In genomic region chr3:149502438-149502837, GRCh38 we compare ENCODE assay signal across 1 cellular context.
TF ChIP-seq lines count a peak whose summit lies in the region.

No MANE protein-coding gene starts in this region.

TF ChIP-seq in GM23338, 12 proteins besides CTCF, POLR2A, EP300 and RAD21:
- TF ChIP-seq, protein P1, sequence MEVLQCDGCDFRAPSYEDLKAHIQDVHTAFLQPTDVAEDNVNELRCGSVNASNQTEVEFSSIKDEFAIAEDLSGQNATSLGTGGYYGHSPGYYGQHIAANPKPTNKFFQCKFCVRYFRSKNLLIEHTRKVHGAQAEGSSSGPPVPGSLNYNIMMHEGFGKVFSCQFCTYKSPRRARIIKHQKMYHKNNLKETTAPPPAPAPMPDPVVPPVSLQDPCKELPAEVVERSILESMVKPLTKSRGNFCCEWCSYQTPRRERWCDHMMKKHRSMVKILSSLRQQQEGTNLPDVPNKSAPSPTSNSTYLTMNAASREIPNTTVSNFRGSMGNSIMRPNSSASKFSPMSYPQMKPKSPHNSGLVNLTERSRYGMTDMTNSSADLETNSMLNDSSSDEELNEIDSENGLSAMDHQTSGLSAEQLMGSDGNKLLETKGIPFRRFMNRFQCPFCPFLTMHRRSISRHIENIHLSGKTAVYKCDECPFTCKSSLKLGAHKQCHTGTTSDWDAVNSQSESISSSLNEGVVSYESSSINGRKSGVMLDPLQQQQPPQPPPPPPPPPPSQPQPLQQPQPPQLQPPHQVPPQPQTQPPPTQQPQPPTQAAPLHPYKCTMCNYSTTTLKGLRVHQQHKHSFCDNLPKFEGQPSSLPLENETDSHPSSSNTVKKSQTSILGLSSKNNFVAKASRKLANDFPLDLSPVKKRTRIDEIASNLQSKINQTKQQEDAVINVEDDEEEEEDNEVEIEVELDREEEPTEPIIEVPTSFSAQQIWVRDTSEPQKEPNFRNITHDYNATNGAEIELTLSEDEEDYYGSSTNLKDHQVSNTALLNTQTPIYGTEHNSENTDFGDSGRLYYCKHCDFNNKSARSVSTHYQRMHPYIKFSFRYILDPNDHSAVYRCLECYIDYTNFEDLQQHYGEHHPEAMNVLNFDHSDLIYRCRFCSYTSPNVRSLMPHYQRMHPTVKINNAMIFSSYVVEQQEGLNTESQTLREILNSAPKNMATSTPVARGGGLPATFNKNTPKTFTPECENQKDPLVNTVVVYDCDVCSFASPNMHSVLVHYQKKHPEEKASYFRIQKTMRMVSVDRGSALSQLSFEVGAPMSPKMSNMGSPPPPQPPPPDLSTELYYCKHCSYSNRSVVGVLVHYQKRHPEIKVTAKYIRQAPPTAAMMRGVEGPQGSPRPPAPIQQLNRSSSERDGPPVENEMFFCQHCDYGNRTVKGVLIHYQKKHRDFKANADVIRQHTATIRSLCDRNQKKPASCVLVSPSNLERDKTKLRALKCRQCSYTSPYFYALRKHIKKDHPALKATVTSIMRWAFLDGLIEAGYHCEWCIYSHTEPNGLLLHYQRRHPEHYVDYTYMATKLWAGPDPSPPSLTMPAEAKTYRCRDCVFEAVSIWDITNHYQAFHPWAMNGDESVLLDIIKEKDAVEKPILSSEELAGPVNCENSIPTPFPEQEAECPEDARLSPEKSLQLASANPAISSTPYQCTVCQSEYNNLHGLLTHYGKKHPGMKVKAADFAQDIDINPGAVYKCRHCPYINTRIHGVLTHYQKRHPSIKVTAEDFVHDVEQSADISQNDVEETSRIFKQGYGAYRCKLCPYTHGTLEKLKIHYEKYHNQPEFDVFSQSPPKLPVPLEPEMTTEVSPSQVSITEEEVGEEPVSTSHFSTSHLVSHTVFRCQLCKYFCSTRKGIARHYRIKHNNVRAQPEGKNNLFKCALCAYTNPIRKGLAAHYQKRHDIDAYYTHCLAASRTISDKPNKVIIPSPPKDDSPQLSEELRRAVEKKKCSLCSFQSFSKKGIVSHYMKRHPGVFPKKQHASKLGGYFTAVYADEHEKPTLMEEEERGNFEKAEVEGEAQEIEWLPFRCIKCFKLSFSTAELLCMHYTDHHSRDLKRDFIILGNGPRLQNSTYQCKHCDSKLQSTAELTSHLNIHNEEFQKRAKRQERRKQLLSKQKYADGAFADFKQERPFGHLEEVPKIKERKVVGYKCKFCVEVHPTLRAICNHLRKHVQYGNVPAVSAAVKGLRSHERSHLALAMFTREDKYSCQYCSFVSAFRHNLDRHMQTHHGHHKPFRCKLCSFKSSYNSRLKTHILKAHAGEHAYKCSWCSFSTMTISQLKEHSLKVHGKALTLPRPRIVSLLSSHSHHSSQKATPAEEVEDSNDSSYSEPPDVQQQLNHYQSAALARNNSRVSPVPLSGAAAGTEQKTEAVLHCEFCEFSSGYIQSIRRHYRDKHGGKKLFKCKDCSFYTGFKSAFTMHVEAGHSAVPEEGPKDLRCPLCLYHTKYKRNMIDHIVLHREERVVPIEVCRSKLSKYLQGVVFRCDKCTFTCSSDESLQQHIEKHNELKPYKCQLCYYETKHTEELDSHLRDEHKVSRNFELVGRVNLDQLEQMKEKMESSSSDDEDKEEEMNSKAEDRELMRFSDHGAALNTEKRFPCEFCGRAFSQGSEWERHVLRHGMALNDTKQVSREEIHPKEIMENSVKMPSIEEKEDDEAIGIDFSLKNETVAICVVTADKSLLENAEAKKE (CRISPR knock-in tag; IDR thresholded peaks at IDR 0.05), result no peak
- TF ChIP-seq ETS1 (IDR thresholded peaks at IDR 0.05), result no peak
- no peak for TF ChIP-seq EZH2phosphoT487 (IDR thresholded peaks at IDR 0.05; ENCODE audit: unreplicated experiment)
- TF ChIP-seq POLR2AphosphoS5 (IDR thresholded peaks at IDR 0.05; ENCODE audit: low read depth), result no peak
- TF ChIP-seq CREB1 (CRISPR knock-in tag; IDR thresholded peaks at IDR 0.05; ENCODE audit: low read depth), result no peak
- TF ChIP-seq ZNF114 (CRISPR knock-in tag; IDR thresholded peaks at IDR 0.05), result no peak
- TF ChIP-seq NANOG (IDR thresholded peaks at IDR 0.05; ENCODE audit: borderline replicate concordance), result no peak
- TF ChIP-seq ZNF331 (CRISPR knock-in tag; IDR thresholded peaks at IDR 0.05; ENCODE audit: low read depth), result no peak
- TF ChIP-seq, protein P2, sequence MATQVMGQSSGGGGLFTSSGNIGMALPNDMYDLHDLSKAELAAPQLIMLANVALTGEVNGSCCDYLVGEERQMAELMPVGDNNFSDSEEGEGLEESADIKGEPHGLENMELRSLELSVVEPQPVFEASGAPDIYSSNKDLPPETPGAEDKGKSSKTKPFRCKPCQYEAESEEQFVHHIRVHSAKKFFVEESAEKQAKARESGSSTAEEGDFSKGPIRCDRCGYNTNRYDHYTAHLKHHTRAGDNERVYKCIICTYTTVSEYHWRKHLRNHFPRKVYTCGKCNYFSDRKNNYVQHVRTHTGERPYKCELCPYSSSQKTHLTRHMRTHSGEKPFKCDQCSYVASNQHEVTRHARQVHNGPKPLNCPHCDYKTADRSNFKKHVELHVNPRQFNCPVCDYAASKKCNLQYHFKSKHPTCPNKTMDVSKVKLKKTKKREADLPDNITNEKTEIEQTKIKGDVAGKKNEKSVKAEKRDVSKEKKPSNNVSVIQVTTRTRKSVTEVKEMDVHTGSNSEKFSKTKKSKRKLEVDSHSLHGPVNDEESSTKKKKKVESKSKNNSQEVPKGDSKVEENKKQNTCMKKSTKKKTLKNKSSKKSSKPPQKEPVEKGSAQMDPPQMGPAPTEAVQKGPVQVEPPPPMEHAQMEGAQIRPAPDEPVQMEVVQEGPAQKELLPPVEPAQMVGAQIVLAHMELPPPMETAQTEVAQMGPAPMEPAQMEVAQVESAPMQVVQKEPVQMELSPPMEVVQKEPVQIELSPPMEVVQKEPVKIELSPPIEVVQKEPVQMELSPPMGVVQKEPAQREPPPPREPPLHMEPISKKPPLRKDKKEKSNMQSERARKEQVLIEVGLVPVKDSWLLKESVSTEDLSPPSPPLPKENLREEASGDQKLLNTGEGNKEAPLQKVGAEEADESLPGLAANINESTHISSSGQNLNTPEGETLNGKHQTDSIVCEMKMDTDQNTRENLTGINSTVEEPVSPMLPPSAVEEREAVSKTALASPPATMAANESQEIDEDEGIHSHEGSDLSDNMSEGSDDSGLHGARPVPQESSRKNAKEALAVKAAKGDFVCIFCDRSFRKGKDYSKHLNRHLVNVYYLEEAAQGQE (IDR thresholded peaks at IDR 0.05; ENCODE audit: unreplicated experiment), result no peak
- TF ChIP-seq STAT1 (IDR thresholded peaks at IDR 0.05; ENCODE audit: unreplicated experiment), result no peak
- no peak for TF ChIP-seq EZH2 (IDR thresholded peaks at IDR 0.05; ENCODE audit: low read depth, unreplicated experiment)
- no peak for TF ChIP-seq JUNB (IDR thresholded peaks at IDR 0.05; ENCODE audit: unreplicated experiment)
TF ChIP-seq in GM23338: peak in this region for 0.
